In genomic region chr2:211930331-211930730, GRCh38 we compare ENCODE assay signal across 7 cellular contexts.
DNase-seq lines count a peak whose midpoint lies in the region; ATAC-seq and TF ChIP-seq lines count a peak whose summit lies in the region.

No MANE protein-coding gene starts in this region.

- no peaks in the 10 kb centered on the region for H3K79me2 ChIP-seq in OCI-LY7 (ENCODE audit: insufficient read depth, low read depth, low read length)

- no peaks in the 10 kb centered on the region for H3K27me3 ChIP-seq in spleen (replicated peaks in 1 of 7)

- H3K36me3 ChIP-seq in OCI-LY7 (ENCODE audit: insufficient read depth, low read length) (no peaks in the 10 kb centered on the region), spleen (no peaks in the 10 kb centered on the region)

- WGBS in spleen, 5 donors: 19 to 30% (median 26%) methylated on average over 4 of the region's 4 CpGs

- peak overlapping the region; percentile 83; the same call in 1 of the 2 replicates for H2AFZ ChIP-seq in OCI-LY7 (ENCODE audit: low read length)

- H3K4me2 ChIP-seq in OCI-LY7 (ENCODE audit: low read length): peak overlapping the region; percentile 62

- POLR2A ChIA-PET in OCI-LY7 (lab: Charles Lee): interaction anchor here (0.9 kb wide), 1 partner anchor 12 kb away, joined by 3 read pairs; no protein-coding TSS in a partner anchor

- BruUV-seq in OCI-LY7 (replicated peaks; lab: Mats Ljungman, UMichigan): no TSS peak

- no peaks in the 10 kb centered on the region for H3K9me2 ChIP-seq in OCI-LY7 (ENCODE audit: insufficient read depth, low read length)

- TF ChIP-seq POLR2A in spleen (IDR thresholded peaks at IDR 0.05): no peak

- H3K9me3 ChIP-seq in OCI-LY7 (ENCODE audit: low read length) (no peaks in the 10 kb centered on the region), spleen (no peaks in the 10 kb centered on the region)

- ATAC-seq in GM18858 (IDR thresholded peaks at IDR 0.05; ENCODE audit: unreplicated experiment) (peak; percentile 93), GM21390 (IDR thresholded peaks at IDR 0.05; ENCODE audit: unreplicated experiment) (peak; percentile 94), HG03135 (IDR thresholded peaks at IDR 0.05; ENCODE audit: unreplicated experiment) (peak; percentile 87)

- TF ChIP-seq CTCF in OCI-LY7 (conservative IDR thresholded peaks at IDR 0.05; ENCODE audit: low read length) (peak; percentile 36), spleen (IDR thresholded peaks at IDR 0.05 in 8 of 11, conservative IDR thresholded peaks at IDR 0.05 in 3 of 11) (no peak)

- DNase-seq in OCI-LY7 (ENCODE audit: low spot score) (peak; percentile 81), kidney tubule cell (ENCODE audit: low spot score) (no peak), putamen (ENCODE audit: low spot score) (no peak), spleen (no peak)

- H3K4me3 ChIP-seq in OCI-LY7 (ENCODE audit: low read depth, low read length, poor library complexity, severe bottlenecking) (peak overlapping the region; percentile 45), spleen (no peak overlapping the region)

- H3K27ac ChIP-seq in OCI-LY7 (ENCODE audit: low read depth, low read length, poor library complexity, severe bottlenecking) (peak overlapping the region; percentile 72), spleen (no peak overlapping the region)

- no peaks in the 10 kb centered on the region for H4K20me1 ChIP-seq in OCI-LY7 (ENCODE audit: insufficient read depth, low read length)

- H3K4me1 ChIP-seq in OCI-LY7 (ENCODE audit: insufficient read depth, low read length, poor library complexity, severe bottlenecking) (peaks cover 49% of the 10 kb centered on the region), spleen (no peaks in the 10 kb centered on the region)

- CTCF ChIA-PET in OCI-LY7 (lab: Charles Lee; ENCODE audit: unreplicated experiment): no interaction called here

- intact Hi-C loops in OCI-LY7 (cut with micrococcal nuclease; ENCODE audit: unreplicated experiment) (no loop called here), spleen (cut with DNase I; ENCODE audit: low total_unique reads) (no loop called here)
